1 cellular context compared by ENCODE assay signal in the genomic region with DNA sequence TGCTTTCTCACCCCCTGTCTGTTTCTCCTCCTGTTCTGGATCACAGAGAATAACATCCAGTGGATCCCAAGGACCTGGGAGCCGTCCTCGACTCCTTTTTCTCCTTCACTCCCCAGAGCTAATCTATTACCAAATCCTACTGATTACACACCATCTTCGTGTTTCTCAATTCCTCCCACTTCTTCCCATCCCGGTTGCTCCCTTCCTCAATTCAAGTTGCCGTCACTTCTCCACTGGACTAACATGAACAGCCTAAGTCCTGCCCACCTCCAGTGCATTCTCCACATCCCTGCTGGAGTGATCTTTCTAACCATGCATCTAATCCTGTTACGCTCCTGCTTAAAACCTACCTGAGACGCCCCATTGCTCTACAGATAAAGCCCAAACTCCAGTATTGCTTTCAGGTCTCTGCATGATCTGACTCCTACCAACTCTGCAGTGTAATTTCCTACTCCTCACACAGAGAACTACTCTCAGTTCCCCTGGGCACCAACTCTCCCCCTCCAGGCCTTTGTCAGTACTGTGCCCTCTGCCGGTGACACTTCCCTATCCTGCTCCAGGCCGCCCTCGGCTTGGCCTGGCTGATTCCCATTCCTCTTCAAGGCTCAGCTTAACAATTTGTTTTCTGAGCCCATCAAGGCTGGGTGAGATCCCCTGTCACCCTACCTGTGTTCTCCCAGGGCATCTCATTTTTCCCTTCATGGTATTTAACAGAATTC.
TF ChIP-seq lines count a peak whose summit lies in the region.

No MANE protein-coding gene starts in this region.

TF ChIP-seq in HepG2, 621 proteins besides CTCF, POLR2A, EP300 and RAD21:
- no peak for TF ChIP-seq ZNF564 (CRISPR knock-in tag; IDR thresholded peaks at IDR 0.05)
- no peak for TF ChIP-seq ZNF274 (CRISPR knock-in tag; IDR thresholded peaks at IDR 0.05)
- TF ChIP-seq SMC3 (IDR thresholded peaks at IDR 0.05; ENCODE audit: low read length) = peak; percentile 31; the same call in 1 of the 2 replicates
- TF ChIP-seq ZNF670 (CRISPR knock-in tag; IDR thresholded peaks at IDR 0.05; ENCODE audit: borderline replicate concordance) = no peak
- TF ChIP-seq ZFP36L1 (CRISPR knock-in tag; IDR thresholded peaks at IDR 0.05) = no peak
- TF ChIP-seq MED13 (CRISPR knock-in tag; IDR thresholded peaks at IDR 0.05) = no peak
- no peak for TF ChIP-seq NR2F6 (IDR thresholded peaks at IDR 0.05)
- TF ChIP-seq NR2F6 (CRISPR knock-in tag; IDR thresholded peaks at IDR 0.05) = no peak
